Comparison of ENCODE assay signal across 8 cellular contexts in genomic region chr3:113212155-113212844, GRCh38. TPM values are rescaled to one million over a fixed set of nuclear protein-coding genes. Genes with fewer than 3 reads are reported as not detected.
DNase-seq lines count a peak whose midpoint lies in the region; ATAC-seq, FAIRE-seq and TF ChIP-seq lines count a peak whose summit lies in the region.

No MANE protein-coding gene starts in this region.

- peaks cover 9% of the 10 kb centered on the region for H3K4me1 Mint-ChIP-seq in activated CD4-positive, alpha-beta memory T cell treated with anti-CD3 and anti-CD28 coated beads for 36 hours (ENCODE audit: low read depth)

- H3K4me3 Mint-ChIP-seq in activated CD4-positive, alpha-beta memory T cell treated with anti-CD3 and anti-CD28 coated beads for 36 hours = peak overlapping the region; percentile 60

- H3K27me3 ChIP-seq in HCT116 (ENCODE audit: insufficient read depth, low read length) = no peaks in the 10 kb centered on the region
- peaks cover 0 to 53% (median 11%) of the 10 kb centered on the region in 3 donors for H3K27me3 ChIP-seq in psoas muscle (ENCODE audit: insufficient read depth in 3 of 3, low read length in 2 of 3)

- no peaks in the 10 kb centered on the region for H3K36me3 Mint-ChIP-seq in activated CD4-positive, alpha-beta memory T cell treated with anti-CD3 and anti-CD28 coated beads for 36 hours

- no peak for TF ChIP-seq RAD21 in HCT116 (IDR thresholded peaks at IDR 0.05; ENCODE audit: low read depth)

- no peaks in the 10 kb centered on the region for H3K9me3 ChIP-seq in HCT116 (ENCODE audit: control insufficient read depth in 1 of 2, insufficient read depth in 1 of 2, low read depth in 1 of 2, low read length in 2 of 2)
- H3K9me3 ChIP-seq in psoas muscle = no peaks in the 10 kb centered on the region

- H3K4me1 ChIP-seq in HCT116 (ENCODE audit: control insufficient read depth in 1 of 2, insufficient read depth in 2 of 2, low read length in 2 of 2) = peaks cover 7 to 17% of the 10 kb centered on the region in 2 experiments
- H3K4me1 ChIP-seq in psoas muscle = no peaks in the 10 kb centered on the region

- H2AFZ ChIP-seq in HCT116 (ENCODE audit: low read depth, low read length, poor library complexity, severe bottlenecking) = no peak overlapping the region

- no peak for ATAC-seq in HCT116
- ATAC-seq in Right ventricle myocardium superior (ENCODE audit: poor library complexity) = peak; percentile 76
- peak in 3 of 4 donors; percentile 35 to 62 (median 46) for ATAC-seq in psoas muscle

- no peaks in the 10 kb centered on the region for H3K79me2 ChIP-seq in HCT116 (ENCODE audit: insufficient read depth, low read length)

- intact Hi-C loops in HCT116 (cut with micrococcal nuclease) (no loop called here), Right ventricle myocardium superior (cut with DNase I) (no loop called here), psoas muscle (cut with DNase I) (loop anchor here in 1 of 2 donors (5.0 kb wide), 1 partner anchor 45 kb away; no protein-coding TSS in a partner anchor)
- intact Hi-C loops in activated CD4-positive, alpha-beta memory T cell treated with anti-CD3 and anti-CD28 coated beads for 36 hours (cut with micrococcal nuclease) = no loop called here

- DNase-seq in HCT116 (ENCODE audit: low read depth, low spot score) (no peak), Right ventricle myocardium superior (peak; percentile 62), psoas muscle (peak; percentile 36 to 73), GM19240 (ENCODE audit: insufficient read length, low spot score) (no peak), activated gamma-delta T cell (lab: John Stamatoyannopoulos, UW) (no peak), GM19239 (ENCODE audit: insufficient read length, low spot score) (no peak)
- peak; percentile 14 for DNase-seq in activated CD4-positive, alpha-beta memory T cell treated with anti-CD3 and anti-CD28 coated beads for 36 hours

- H3K36me3 ChIP-seq in HCT116 (ENCODE audit: control insufficient read depth in 1 of 2, insufficient read depth in 2 of 2, low read length in 2 of 2) (no peaks in the 10 kb centered on the region), psoas muscle (ENCODE audit: insufficient read depth in 1 of 2, low read depth in 1 of 2) (peaks cover 0 to 2% of the 10 kb centered on the region in 2 donors)

- H3K27ac ChIP-seq in C4-2B = peak overlapping the region; percentile 70
- H3K27ac ChIP-seq in HCT116 (ENCODE audit: low read depth, low read length) = no peak overlapping the region; the same call in 1 of the 2 replicates
- peak overlapping the region; percentile 48 for H3K27ac ChIP-seq in psoas muscle

- H3K27me3 Mint-ChIP-seq in activated CD4-positive, alpha-beta memory T cell treated with anti-CD3 and anti-CD28 coated beads for 36 hours = peaks cover 55% of the 10 kb centered on the region

- no peak for TF ChIP-seq POLR2A in HCT116 (IDR thresholded peaks at IDR 0.05; ENCODE audit: borderline replicate concordance, extremely low read depth, insufficient read depth, insufficient read length)

- TF ChIP-seq CTCF in C4-2B (conservative IDR thresholded peaks at IDR 0.05) (0 out of 2 replicates have a peak, but pooled peaks have one; percentile 9), HCT116 (IDR thresholded peaks at IDR 0.05 in 2 of 3, conservative IDR thresholded peaks at IDR 0.05 in 1 of 3; ENCODE audit: borderline replicate concordance in 1 of 3, insufficient read depth in 1 of 3, low read depth in 2 of 3, low read length in 2 of 3) (no peak), psoas muscle (IDR thresholded peaks at IDR 0.05) (no peak)

- no peaks in the 10 kb centered on the region for H4K20me1 ChIP-seq in HCT116 (ENCODE audit: insufficient read depth)

- no peaks in the 10 kb centered on the region for H3K9me2 ChIP-seq in HCT116 (ENCODE audit: insufficient read depth)

- peak overlapping the region; percentile 63 for H3K9ac ChIP-seq in HCT116 (ENCODE audit: low read length)

- no peak for FAIRE-seq in GM19239 (lab: Jason Lieb, UNC)

- RAD21 ChIA-PET in HCT116 (lab: Charles Lee; ENCODE audit: low non-redundant PET in 1 of 2, low total read pairs in 2 of 2, uncharacterized antibody in 2 of 2, unreplicated experiment in 2 of 2) = no interaction called here

- H3K4me3 ChIP-seq in HCT116 (replicated peaks in 1 of 2; ENCODE audit: low read depth in 1 of 2, low read length in 2 of 2) (peak overlapping the region; percentile 58 to 81), psoas muscle (peak overlapping the region; percentile 70)

- no peak overlapping the region for H3K27ac Mint-ChIP-seq in activated CD4-positive, alpha-beta memory T cell treated with anti-CD3 and anti-CD28 coated beads for 36 hours

- no peaks in the 10 kb centered on the region for H3K9me3 Mint-ChIP-seq in activated CD4-positive, alpha-beta memory T cell treated with anti-CD3 and anti-CD28 coated beads for 36 hours

- no TSS peak for BruUV-seq in HCT116 (replicated peaks; lab: Mats Ljungman, UMichigan)

- WGBS in psoas muscle, 3 donors = 0 to 1% (median 1%) methylated on average over 40 to 60 of the region's 60 CpGs

- peak overlapping the region; percentile 91 for H3K4me2 ChIP-seq in HCT116 (ENCODE audit: low read length)

- CTCF ChIA-PET in HCT116 (lab: Charles Lee) = no interaction called here
- CTCF ChIA-PET in activated CD4-positive, alpha-beta memory T cell treated with anti-CD3 and anti-CD28 coated beads for 36 hours (lab: Charles Lee) = interaction anchor here (1.7 kb wide), 1 partner anchor 76 kb away, joined by 4 read pairs; no protein-coding TSS in a partner anchor

- POLR2A ChIA-PET in HCT116 (lab: Charles Lee) = no interaction called here
- POLR2A ChIA-PET in activated CD4-positive, alpha-beta memory T cell treated with anti-CD3 and anti-CD28 coated beads for 36 hours (lab: Charles Lee) = no interaction called here

TF ChIP-seq in HCT116, 20 proteins besides CTCF, POLR2A, EP300 and RAD21:
- 0 out of 2 replicates have a peak, but pooled peaks have one; percentile 36 for TF ChIP-seq ZFX (IDR thresholded peaks at IDR 0.05)
- no peak for TF ChIP-seq CBX3 (IDR thresholded peaks at IDR 0.05; ENCODE audit: low read depth)

RNA-seq across cellular contexts. Expression of gene BOC, which starts 0.9 kb away (rescaled TPM):
- 3.3 TPM for total RNA-seq in HCT116 (2021; ENCODE audit: unreplicated experiment)
- 1.2 and 2.0 TPM in 2 replicates for polyA plus RNA-seq in HCT116 (2012)
- total RNA-seq in activated CD4-positive, alpha-beta memory T cell treated with anti-CD3 and anti-CD28 coated beads for 36 hours = not detected
- total RNA-seq in Right ventricle myocardium superior = 7.4 TPM
- 10 to 100 TPM in 1 of 4 donors, 1 to 10 TPM in 3; 3.6 to 15.4 (median 4.6) TPM for total RNA-seq in psoas muscle
- polyA plus RNA-seq in psoas muscle = 1 to 10 TPM; 1.1 to 3.8 (median 1.8) TPM

Comparison
In these comparisons a context has a peak if more than half of its experiments do, and no peak if none do; other contexts are left out.
1. DNase-seq: peak in activated CD4-positive, alpha-beta memory T cell treated with anti-CD3 and anti-CD28 coated beads for 36 hours (single experiment), Right ventricle myocardium superior (single experiment) and psoas muscle (2 of 2); none in HCT116 (single experiment), GM19240 (single experiment), activated gamma-delta T cell (single experiment) and GM19239 (single experiment).